In the genomic region with DNA sequence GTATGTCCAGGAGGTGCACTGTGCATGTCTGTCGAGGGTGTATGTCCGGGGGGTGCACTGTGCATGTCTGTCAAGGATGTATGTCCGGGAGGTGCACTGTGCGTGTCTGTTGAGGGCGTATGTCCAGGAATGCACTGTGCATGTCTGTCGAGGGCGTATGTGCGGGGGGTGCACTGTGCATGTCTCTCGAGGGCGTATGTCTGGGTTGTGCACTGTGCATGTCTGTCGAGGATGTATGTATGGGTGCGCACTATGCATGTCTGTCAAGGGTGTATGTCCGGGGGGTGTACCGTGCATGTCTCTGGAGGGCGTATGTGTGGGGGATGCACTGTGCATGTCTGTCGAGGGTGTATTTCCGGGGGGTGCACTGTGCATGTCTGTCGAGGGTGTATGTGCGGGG, we compare ENCODE assay signal across 14 cellular contexts.
DNase-seq lines count a peak whose midpoint lies in the region; ATAC-seq and TF ChIP-seq lines count a peak whose summit lies in the region.
"Had no signal": no experiment of that assay in that cellular context is flagged by ENCODE, and none has a peak within 500 bp of the region (broad histone marks: within the 10 kb centered on the region; RNA-seq: fewer than 3 reads in every experiment).

No MANE protein-coding gene starts in this region.

- no peak overlapping the region for H3K27ac Mint-ChIP-seq in endodermal cell
- H3K27ac Mint-ChIP-seq: CD8-positive, alpha-beta T cell had no signal

- no peak overlapping the region for H3K4ac ChIP-seq in neuronal stem cell (ENCODE audit: low read length)

- no peak overlapping the region for H3K4me2 ChIP-seq in neuronal stem cell (ENCODE audit: insufficient read depth, low read length, poor library complexity, severe bottlenecking)
- H3K4me2 ChIP-seq: A549 had no signal

- no peak overlapping the region for H2AK5ac ChIP-seq in neuronal stem cell (ENCODE audit: low read depth, low read length)

- H3K4me1 ChIP-seq in endodermal cell (ENCODE audit: control insufficient read depth, insufficient read depth, low read length) (no peaks in the 10 kb centered on the region), neuronal stem cell (ENCODE audit: control insufficient read depth in 2 of 2, insufficient read depth in 1 of 2, low read depth in 1 of 2, low read length in 2 of 2) (no peaks in the 10 kb centered on the region), vagina (no peaks in the 10 kb centered on the region), upper lobe of right lung (no peaks in the 10 kb centered on the region)
- H3K4me1 ChIP-seq: A549 had no signal

- peak overlapping the region; percentile 64 for H3K18ac ChIP-seq in neuronal stem cell (ENCODE audit: low read length)

- H3K27me3 Mint-ChIP-seq in endodermal cell (ENCODE audit: insufficient read depth) = no peaks in the 10 kb centered on the region

- H3K27ac ChIP-seq in coronary artery (no peak overlapping the region), endodermal cell (ENCODE audit: low read depth, low read length) (no peak overlapping the region), neuronal stem cell (replicated peaks; ENCODE audit: low read length) (no peak overlapping the region), vagina (no peak overlapping the region), upper lobe of right lung (no peak overlapping the region)
- H3K27ac ChIP-seq: A549 had no signal

- WGBS in endodermal cell (ENCODE audit: insufficient coverage in 1 of 2, insufficient read length in 1 of 2), 2 experiments = 89 to 91% methylated on average over 7 to 19 of the region's 19 CpGs
- no CpG with 5 or more reads among the region's 19 CpGs for WGBS in neuronal stem cell (ENCODE audit: extremely low coverage in 2 of 2, insufficient read length in 2 of 2, insufficient replicate concordance in 1 of 2), 2 donors

- H2BK12ac ChIP-seq in neuronal stem cell (ENCODE audit: low read length) = no peak overlapping the region

- H3K9me3 ChIP-seq in endodermal cell (ENCODE audit: control insufficient read depth, low read length) (no peaks in the 10 kb centered on the region), neuronal stem cell (replicated peaks in 1 of 2; ENCODE audit: control insufficient read depth in 2 of 2, insufficient read depth in 1 of 2, low read depth in 1 of 2, low read length in 2 of 2) (no peaks in the 10 kb centered on the region), vagina (no peaks in the 10 kb centered on the region), upper lobe of right lung (no peaks in the 10 kb centered on the region)
- H3K9me3 ChIP-seq: A549 had no signal

- H2BK15ac ChIP-seq in neuronal stem cell (ENCODE audit: low read length) = no peak overlapping the region

- no peak for ATAC-seq in upper lobe of right lung
- ATAC-seq: A549; CD8-positive, alpha-beta T cell had no signal

- H3K4me1 Mint-ChIP-seq in endodermal cell = no peaks in the 10 kb centered on the region
- H3K4me1 Mint-ChIP-seq: CD14-positive monocyte had no signal

- no peak for TF ChIP-seq POLR2A in vagina (IDR thresholded peaks at IDR 0.05)

- TF ChIP-seq CTCF in coronary artery (IDR thresholded peaks at IDR 0.05) (no peak), endodermal cell (conservative IDR thresholded peaks at IDR 0.05) (no peak), vagina (IDR thresholded peaks at IDR 0.05) (no peak), upper lobe of right lung (IDR thresholded peaks at IDR 0.05) (no peak)

- DNase-seq in coronary artery (ENCODE audit: low spot score) (peak; percentile 47), endodermal cell (peak; percentile 17), neuronal stem cell (ENCODE audit: low spot score) (no peak), vagina (ENCODE audit: extremely low spot score in 2 of 2) (peak; percentile 32 to 93), upper lobe of right lung (no peak), DMS 273 treated with DMSO at 0.1 percent for 48 hours (lab: John Stamatoyannopoulos, UW) (no peak)
- DNase-seq: COR-L47, DMS53, GF-D8, GOT3 had no signal

- H3K36me3 ChIP-seq in endodermal cell (ENCODE audit: control insufficient read depth, insufficient read depth, low read length) (no peaks in the 10 kb centered on the region), neuronal stem cell (replicated peaks in 1 of 2; ENCODE audit: control insufficient read depth in 2 of 2, insufficient read depth in 2 of 2, low read length in 2 of 2) (no peaks in the 10 kb centered on the region), vagina (no peaks in the 10 kb centered on the region), upper lobe of right lung (no peaks in the 10 kb centered on the region)

- intact Hi-C loops in vagina (cut with DNase I) = no loop called here
- intact Hi-C loops in upper lobe of right lung (cut with DNase I) = no loop called here

- H2BK120ac ChIP-seq in neuronal stem cell (ENCODE audit: low read depth, low read length) = no peak overlapping the region

- H3K79me1 ChIP-seq in neuronal stem cell (ENCODE audit: low read depth, low read length) = no peaks in the 10 kb centered on the region

- no peak overlapping the region for H3K9ac ChIP-seq in endodermal cell (ENCODE audit: extremely low read depth, low read length, poor library complexity, severe bottlenecking)
- H3K9ac ChIP-seq in neuronal stem cell (ENCODE audit: low read depth, low read length, poor library complexity) = no peak overlapping the region

- H2BK5ac ChIP-seq in neuronal stem cell (ENCODE audit: low read length) = no peak overlapping the region

- H3K9me3 Mint-ChIP-seq in endodermal cell = no peaks in the 10 kb centered on the region
- H3K9me3 Mint-ChIP-seq: CD8-positive, alpha-beta T cell; H9 had no signal

- peak overlapping the region; percentile 89 for H3K14ac ChIP-seq in neuronal stem cell (ENCODE audit: low read length)

- H2AFZ ChIP-seq in neuronal stem cell (ENCODE audit: low read length) = no peak overlapping the region

- no peaks in the 10 kb centered on the region for H3K27me3 ChIP-seq in endodermal cell (ENCODE audit: control insufficient read depth, insufficient read depth, low read length, poor library complexity, severe bottlenecking)
- H3K27me3 ChIP-seq in neuronal stem cell (ENCODE audit: control insufficient read depth in 3 of 3, insufficient read depth in 3 of 3, low read depth in 1 of 3, low read length in 3 of 3) = no peaks in the 10 kb centered on the region
- H3K27me3 ChIP-seq in vagina = no peaks in the 10 kb centered on the region
- no peaks in the 10 kb centered on the region for H3K27me3 ChIP-seq in upper lobe of right lung

- H4K91ac ChIP-seq in neuronal stem cell (ENCODE audit: low read depth, low read length, poor library complexity) = no peak overlapping the region

- H4K8ac ChIP-seq in neuronal stem cell (ENCODE audit: low read depth, low read length) = no peak overlapping the region

- H3K4me3 ChIP-seq in coronary artery (no peak overlapping the region), endodermal cell (ENCODE audit: low read length) (no peak overlapping the region), neuronal stem cell (ENCODE audit: low read length in 2 of 2) (no peak overlapping the region), vagina (no peak overlapping the region), upper lobe of right lung (no peak overlapping the region)
- H3K4me3 ChIP-seq: A549 had no signal

- peak overlapping the region; percentile 43 for H3K23ac ChIP-seq in neuronal stem cell (ENCODE audit: low read depth, low read length, poor library complexity)

- H3K4me3 Mint-ChIP-seq in endodermal cell = no peak overlapping the region
- H3K4me3 Mint-ChIP-seq: CD14-positive monocyte; CD8-positive, alpha-beta T cell; H9 had no signal

- no peaks in the 10 kb centered on the region for H3K36me3 Mint-ChIP-seq in endodermal cell (ENCODE audit: low read depth)
- H3K36me3 Mint-ChIP-seq: CD14-positive monocyte; CD8-positive, alpha-beta T cell had no signal

Comparison
In these comparisons a context has a peak if more than half of its experiments do, and no peak if none do; other contexts are left out.
1. DNase-seq: peak in coronary artery (single experiment), endodermal cell (single experiment) and vagina (2 of 2); none in neuronal stem cell (single experiment), upper lobe of right lung (single experiment) and DMS 273 treated with DMSO at 0.1 percent for 48 hours (single experiment).